8 cellular contexts compared by ENCODE assay signal in the genomic region with DNA sequence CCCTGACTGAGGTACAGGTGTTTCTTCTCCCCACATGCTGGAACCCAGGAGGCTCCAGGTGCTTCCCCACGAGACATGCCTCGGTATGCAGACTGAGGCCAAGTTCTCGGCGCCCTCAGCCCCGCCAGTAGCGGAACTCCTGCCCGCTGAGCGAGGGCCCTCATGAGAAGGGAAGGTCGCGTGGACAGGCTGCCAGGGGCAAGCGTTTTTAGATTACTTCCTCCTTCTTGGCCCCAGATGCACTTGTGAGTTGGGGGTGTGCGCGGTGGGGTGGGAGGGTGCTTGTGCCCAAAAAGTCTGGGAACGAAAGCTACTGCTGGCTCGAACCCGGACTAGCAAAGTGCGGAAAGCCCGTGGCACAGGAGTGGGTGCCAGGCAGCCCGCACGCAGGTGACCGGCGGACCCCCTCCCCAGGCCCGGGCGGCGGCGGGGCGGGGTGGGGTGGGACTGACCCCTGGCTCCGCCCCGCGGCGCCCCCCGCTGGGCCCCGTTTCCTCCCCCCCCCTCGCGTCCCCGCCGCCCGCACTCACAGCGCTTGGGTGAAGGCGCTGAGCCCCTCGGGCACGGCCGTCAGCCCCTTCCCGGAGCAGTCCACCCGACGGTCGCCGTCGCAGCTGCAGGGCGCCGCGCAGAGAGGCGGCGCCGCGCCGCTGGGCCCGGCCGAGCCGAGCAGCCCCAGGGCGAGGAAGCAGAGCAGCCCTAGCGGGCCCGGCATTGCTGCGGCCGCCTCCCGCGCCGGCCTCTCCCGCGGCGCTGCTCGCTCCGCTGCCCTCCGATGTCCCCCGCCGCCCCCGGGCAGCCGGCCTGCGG. TPM values are rescaled to one million over a fixed set of nuclear protein-coding genes. Genes with fewer than 3 reads are reported as not detected.
DNase-seq lines count a peak whose midpoint lies in the region; ATAC-seq, FAIRE-seq and TF ChIP-seq lines count a peak whose summit lies in the region.

No MANE protein-coding gene starts in this region.

- no peaks in the 10 kb centered on the region for H3F3A ChIP-seq in OCI-LY1 (ENCODE audit: insufficient read depth, low read length)

- no peak for TF ChIP-seq POLR2A in A549 (IDR thresholded peaks at IDR 0.05; ENCODE audit: low read length)

- H3K36me3 ChIP-seq in OCI-LY1 (ENCODE audit: insufficient read depth, low read length) (no peaks in the 10 kb centered on the region), iPS DF 6.9 (ENCODE audit: control insufficient read depth, insufficient read depth, low read length) (no peaks in the 10 kb centered on the region)

- H3K4me1 ChIP-seq in A549, result peaks cover 24% of the 10 kb centered on the region; the same call in 2 of the 3 replicates
- H3K4me1 ChIP-seq in OCI-LY1 (ENCODE audit: insufficient read depth, low read length, severe bottlenecking), result peaks cover 6% of the 10 kb centered on the region
- peaks cover 1% of the 10 kb centered on the region; the same call in 1 of the 2 replicates for H3K4me1 ChIP-seq in iPS DF 6.9 (ENCODE audit: control insufficient read depth, insufficient read depth, low read length)

- WGBS in A549 (ENCODE audit: missing lambda C conversion rate), result 2% methylated on average over 11 of the region's 79 CpGs
- no CpG with 5 or more reads among the region's 79 CpGs for WGBS in iPS DF 6.9 (ENCODE audit: insufficient coverage, insufficient read length)

- H3K27ac ChIP-seq in A549, result peak overlapping the region; percentile 94 to 98
- no peak overlapping the region for H3K27ac ChIP-seq in OCI-LY1 (ENCODE audit: low read depth, low read length, poor library complexity, severe bottlenecking)
- H3K27ac ChIP-seq in iPS DF 6.9 (ENCODE audit: low read length), result no peak overlapping the region

- no peak for FAIRE-seq in A549 (lab: Jason Lieb, UNC)

- in situ Hi-C loops in GM13976 (cut with MboI; ENCODE audit: low sequenced_read_pairs, unreplicated experiment) (no loop called here), astrocyte of the cerebellum (cut with HindIII; ENCODE audit: low sequenced_read_pairs) (no loop called here)

- CTCF ChIA-PET in A549 (lab: Yijun Ruan, JAX), result interaction anchor here (0.7 to 7.4 kb wide), 7 partner anchors 13 to 289 kb away, joined by 3 to 65 read pairs (median 3); no protein-coding TSS in a partner anchor

- H3K4me3 ChIP-seq in A549, result peak overlapping the region; percentile 89
- H3K4me3 ChIP-seq in OCI-LY1 (ENCODE audit: low read depth, low read length, poor library complexity, severe bottlenecking), result peak overlapping the region; percentile 60
- peak overlapping the region; percentile 88 for H3K4me3 ChIP-seq in astrocyte of the cerebellum (ENCODE audit: low read depth, low read length)
- H3K4me3 ChIP-seq in iPS DF 6.9 (ENCODE audit: low read length), result peak overlapping the region; percentile 81

- H3K27me3 ChIP-seq in OCI-LY1 (ENCODE audit: insufficient read depth, low read length) (0 out of 2 replicates have a peak, but pooled peaks cover 4% of the 10 kb centered on the region), iPS DF 6.9 (ENCODE audit: control insufficient read depth, insufficient read depth, low read length) (no peaks in the 10 kb centered on the region)

- TF ChIP-seq CTCF in A549 (IDR thresholded peaks at IDR 0.05) (no peak), GM13976 (IDR thresholded peaks at IDR 0.05; ENCODE audit: borderline replicate concordance, control extremely low read depth, extremely low read depth, insufficient read depth, missing control alignments) (no peak), OCI-LY1 (IDR thresholded peaks at IDR 0.05; ENCODE audit: low read length) (no peak), astrocyte of the cerebellum (IDR thresholded peaks at IDR 0.05; ENCODE audit: low read depth, low read length, missing control alignments) (no peak)

- intact Hi-C loops in sciatic nerve (cut with DNase I), result no loop called here

- DNase-seq in A549 (ENCODE audit: low read depth in 1 of 2, low spot score in 1 of 2) (peak in 1 of 2 experiments; percentile 38), GM13976 (ENCODE audit: low spot score) (peak; percentile 60), astrocyte of the cerebellum (ENCODE audit: low read depth) (no peak), iPS DF 6.9 (ENCODE audit: low read depth, low spot score) (no peak), sciatic nerve (ENCODE audit: low spot score) (peak; percentile 64), COLO829 (ENCODE audit: low spot score) (no peak)

- ATAC-seq in A549 (peak; percentile 17 to 59), HG02885 (IDR thresholded peaks at IDR 0.05; ENCODE audit: poor library complexity, unreplicated experiment) (peak; percentile 47), sciatic nerve (peak; percentile 27)

- TF ChIP-seq RAD21 in A549 (conservative IDR thresholded peaks at IDR 0.05 in 1 of 2, IDR thresholded peaks at IDR 0.05 in 1 of 2), result no peak

- no peaks in the 10 kb centered on the region for H4K20me1 ChIP-seq in OCI-LY1 (ENCODE audit: insufficient read depth, low read length)

- no peak overlapping the region for H2AFZ ChIP-seq in OCI-LY1 (ENCODE audit: low read length)

- H3K79me2 ChIP-seq in OCI-LY1 (ENCODE audit: insufficient read depth, low read length), result no peaks in the 10 kb centered on the region

- no peaks in the 10 kb centered on the region for H3K9me2 ChIP-seq in OCI-LY1 (ENCODE audit: low read depth, low read length)

- peak overlapping the region; percentile 59; the same call in 1 of the 2 replicates for H3K9ac ChIP-seq in OCI-LY1 (ENCODE audit: low read length)

- H3K9me3 ChIP-seq in A549 (no peaks in the 10 kb centered on the region), OCI-LY1 (ENCODE audit: low read length) (no peaks in the 10 kb centered on the region), iPS DF 6.9 (ENCODE audit: control insufficient read depth, insufficient read depth, low read length) (no peaks in the 10 kb centered on the region)

- peak overlapping the region; percentile 79 for H3K4me2 ChIP-seq in A549
- peak overlapping the region; percentile 64 for H3K4me2 ChIP-seq in OCI-LY1 (ENCODE audit: low read length)

- POLR2A ChIA-PET in A549 (lab: Yijun Ruan, JAX), result interaction anchor here (0.5 to 1.8 kb wide), 10 partner anchors 8 to 259 kb away, joined by 3 to 14 read pairs (median 4); a partner anchor contains a TSS

- no peak for TF ChIP-seq EP300 in A549 (IDR thresholded peaks at IDR 0.05)

TF ChIP-seq in A549, 52 proteins besides CTCF, POLR2A, EP300 and RAD21:
- no peak for TF ChIP-seq KDM1A (IDR thresholded peaks at IDR 0.05; ENCODE audit: low read depth)
- TF ChIP-seq, protein P1, sequence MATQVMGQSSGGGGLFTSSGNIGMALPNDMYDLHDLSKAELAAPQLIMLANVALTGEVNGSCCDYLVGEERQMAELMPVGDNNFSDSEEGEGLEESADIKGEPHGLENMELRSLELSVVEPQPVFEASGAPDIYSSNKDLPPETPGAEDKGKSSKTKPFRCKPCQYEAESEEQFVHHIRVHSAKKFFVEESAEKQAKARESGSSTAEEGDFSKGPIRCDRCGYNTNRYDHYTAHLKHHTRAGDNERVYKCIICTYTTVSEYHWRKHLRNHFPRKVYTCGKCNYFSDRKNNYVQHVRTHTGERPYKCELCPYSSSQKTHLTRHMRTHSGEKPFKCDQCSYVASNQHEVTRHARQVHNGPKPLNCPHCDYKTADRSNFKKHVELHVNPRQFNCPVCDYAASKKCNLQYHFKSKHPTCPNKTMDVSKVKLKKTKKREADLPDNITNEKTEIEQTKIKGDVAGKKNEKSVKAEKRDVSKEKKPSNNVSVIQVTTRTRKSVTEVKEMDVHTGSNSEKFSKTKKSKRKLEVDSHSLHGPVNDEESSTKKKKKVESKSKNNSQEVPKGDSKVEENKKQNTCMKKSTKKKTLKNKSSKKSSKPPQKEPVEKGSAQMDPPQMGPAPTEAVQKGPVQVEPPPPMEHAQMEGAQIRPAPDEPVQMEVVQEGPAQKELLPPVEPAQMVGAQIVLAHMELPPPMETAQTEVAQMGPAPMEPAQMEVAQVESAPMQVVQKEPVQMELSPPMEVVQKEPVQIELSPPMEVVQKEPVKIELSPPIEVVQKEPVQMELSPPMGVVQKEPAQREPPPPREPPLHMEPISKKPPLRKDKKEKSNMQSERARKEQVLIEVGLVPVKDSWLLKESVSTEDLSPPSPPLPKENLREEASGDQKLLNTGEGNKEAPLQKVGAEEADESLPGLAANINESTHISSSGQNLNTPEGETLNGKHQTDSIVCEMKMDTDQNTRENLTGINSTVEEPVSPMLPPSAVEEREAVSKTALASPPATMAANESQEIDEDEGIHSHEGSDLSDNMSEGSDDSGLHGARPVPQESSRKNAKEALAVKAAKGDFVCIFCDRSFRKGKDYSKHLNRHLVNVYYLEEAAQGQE (IDR thresholded peaks at IDR 0.05), result no peak
- peak; percentile 9; the same call in 1 of the 3 replicates for TF ChIP-seq SMC3 (IDR thresholded peaks at IDR 0.05)
- peak; percentile 56 to 65; a peak in 2 of 5 replicates for TF ChIP-seq JUN (IDR thresholded peaks at IDR 0.05)
- TF ChIP-seq, protein P2, sequence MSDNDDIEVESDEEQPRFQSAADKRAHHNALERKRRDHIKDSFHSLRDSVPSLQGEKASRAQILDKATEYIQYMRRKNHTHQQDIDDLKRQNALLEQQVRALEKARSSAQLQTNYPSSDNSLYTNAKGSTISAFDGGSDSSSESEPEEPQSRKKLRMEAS (IDR thresholded peaks at IDR 0.05), result peak; percentile 27; the same call in 1 of the 2 replicates
- TF ChIP-seq, protein P3, sequence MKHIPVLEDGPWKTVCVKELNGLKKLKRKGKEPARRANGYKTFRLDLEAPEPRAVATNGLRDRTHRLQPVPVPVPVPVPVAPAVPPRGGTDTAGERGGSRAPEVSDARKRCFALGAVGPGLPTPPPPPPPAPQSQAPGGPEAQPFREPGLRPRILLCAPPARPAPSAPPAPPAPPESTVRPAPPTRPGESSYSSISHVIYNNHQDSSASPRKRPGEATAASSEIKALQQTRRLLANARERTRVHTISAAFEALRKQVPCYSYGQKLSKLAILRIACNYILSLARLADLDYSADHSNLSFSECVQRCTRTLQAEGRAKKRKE (CRISPR knock-in tag; IDR thresholded peaks at IDR 0.05; ENCODE audit: low read depth), result no peak
- no peak for TF ChIP-seq ZFP36 (IDR thresholded peaks at IDR 0.05; ENCODE audit: borderline replicate concordance, partially characterized antibody)

RNA-seq across cellular contexts. Expression of a gene that starts 0.8 kb away (rescaled TPM):
- 130 and 145 TPM in 2 replicates for polyA plus RNA-seq in A549 (2011; rRNA removed)
- polyA plus RNA-seq in A549 (2012; cell fraction: cytosol; rRNA removed), result 24.3 and 35.8 TPM in 2 replicates
- polyA plus RNA-seq in A549 (2012; cell fraction: nucleus; rRNA removed), result 30.6 and 51.3 TPM in 2 replicates
- 40.9 to 43.5 TPM (median 41.2 TPM) in 3 replicates for polyA plus RNA-seq in A549 (2017; fragmentation: RNase III; extraction: RNeasy Plus Mini Kit Qiagen cat#74134 plus additional on column Dnase treatment)
- polyA minus RNA-seq in A549 (2011; rRNA and poly(A)+ RNA removed), result 241 and 257 TPM in 2 replicates
- 16.8 TPM for total RNA-seq in sciatic nerve

RNA-seq across cellular contexts. Expression of a gene that starts 34.8 kb away (rescaled TPM):
- polyA plus RNA-seq in A549 (2011; rRNA removed) (21.2 and 31.0 TPM in 2 replicates), A549 (2017; fragmentation: RNase III; extraction: RNeasy Plus Mini Kit Qiagen cat#74134 plus additional on column Dnase treatment) (9.0 to 10.1 TPM (median 9.7 TPM) in 3 replicates)
- 5.5 and 6.2 TPM in 2 replicates for polyA plus RNA-seq in A549 (2012; cell fraction: cytosol; rRNA removed)
- polyA plus RNA-seq in A549 (2012; cell fraction: nucleus; rRNA removed), result 2.4 and 6.2 TPM in 2 replicates
- 10.5 and 11.6 TPM in 2 replicates for polyA minus RNA-seq in A549 (2011; rRNA and poly(A)+ RNA removed)
- total RNA-seq in sciatic nerve, result 40.8 TPM

Comparison
In these comparisons a context has a peak if more than half of its experiments do, and no peak if none do; other contexts are left out.
1. DNase-seq: peak in GM13976 (single experiment) and sciatic nerve (single experiment); none in astrocyte of the cerebellum (single experiment), iPS DF 6.9 (single experiment) and COLO829 (single experiment).
2. H3K27ac ChIP-seq: peak in A549 (2 of 2); none in OCI-LY1 (single experiment) and iPS DF 6.9 (single experiment).
3. Peak in every context shown above with its lines, with median percentiles within 50 percentile points of each other: ATAC-seq and H3K4me3 ChIP-seq.